8 cellular contexts compared by ENCODE assay signal in the genomic region with DNA sequence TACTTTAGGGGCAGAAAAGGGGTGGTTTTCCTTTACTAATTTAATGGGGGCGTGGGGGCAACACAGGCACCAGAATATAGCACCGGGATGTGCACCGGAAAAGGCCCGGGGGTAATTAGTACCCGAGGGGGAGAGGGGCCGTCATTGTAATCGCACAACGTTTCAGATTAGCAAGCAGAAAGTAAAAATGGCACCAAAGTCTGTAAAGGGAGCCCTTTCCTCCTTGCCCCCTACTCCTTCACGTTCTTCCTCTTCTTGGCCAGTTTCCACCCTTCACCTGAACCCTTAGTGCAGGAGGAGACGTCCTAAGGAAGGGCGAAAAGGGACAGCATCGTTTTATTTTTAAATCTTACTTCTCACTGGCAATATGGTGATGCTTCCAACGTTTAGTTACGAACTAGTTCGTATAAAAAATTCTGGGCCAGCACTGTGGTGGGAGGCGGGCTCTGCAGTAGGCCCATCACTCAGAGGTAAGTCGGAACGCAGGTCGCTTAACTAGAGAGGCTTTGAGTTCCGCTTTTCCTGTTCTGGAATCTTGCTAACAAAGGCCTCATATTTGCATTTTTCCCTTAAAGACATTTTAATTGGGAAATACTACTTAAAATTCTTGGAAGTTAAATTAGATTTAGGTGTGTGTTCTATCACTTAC. TPM values are rescaled to one million over a fixed set of nuclear protein-coding genes. Genes with fewer than 3 reads are reported as not detected.
DNase-seq lines count a peak whose midpoint lies in the region; ATAC-seq and TF ChIP-seq lines count a peak whose summit lies in the region.

No MANE protein-coding gene starts in this region.

- no peaks in the 10 kb centered on the region for H4K20me1 ChIP-seq in OCI-LY1 (ENCODE audit: insufficient read depth, low read length)

- no peaks in the 10 kb centered on the region for H3K79me2 ChIP-seq in OCI-LY1 (ENCODE audit: insufficient read depth, low read length)
- H3K79me2 ChIP-seq in parathyroid adenoma, result peaks cover 11% of the 10 kb centered on the region

- no peaks in the 10 kb centered on the region for H3K9me3 Mint-ChIP-seq in endothelial cell (ENCODE audit: unreplicated experiment)

- H3K27ac ChIP-seq in OCI-LY1 (ENCODE audit: low read depth, low read length, poor library complexity, severe bottlenecking), result no peak overlapping the region
- H3K27ac ChIP-seq in parathyroid adenoma, result peak overlapping the region; percentile 93

- peak overlapping the region; percentile 82 for H3K27ac Mint-ChIP-seq in endothelial cell (ENCODE audit: unreplicated experiment)

- TF ChIP-seq CTCF in OCI-LY1 (IDR thresholded peaks at IDR 0.05; ENCODE audit: low read length) (no peak), endothelial cell (IDR thresholded peaks at IDR 0.05; ENCODE audit: unreplicated experiment) (no peak), parathyroid adenoma (IDR thresholded peaks at IDR 0.05) (no peak)

- H3K36me3 Mint-ChIP-seq in endothelial cell (ENCODE audit: low read depth, unreplicated experiment), result no peaks in the 10 kb centered on the region

- H3K4me1 ChIP-seq in OCI-LY1 (ENCODE audit: insufficient read depth, low read length, severe bottlenecking), result peaks cover 30% of the 10 kb centered on the region
- H3K4me1 ChIP-seq in parathyroid adenoma, result peaks cover 3% of the 10 kb centered on the region

- DNase-seq in ELF-1 (ENCODE audit: low read depth, low spot score), result peak; percentile 44
- peak; percentile 6 for DNase-seq in endothelial cell (ENCODE audit: low spot score)
- DNase-seq in central memory CD4-positive, alpha-beta T cell, result no peak
- DNase-seq in NCI-H1105 (lab: John Stamatoyannopoulos, UW), result no peak

- ATAC-seq in HG03196 (IDR thresholded peaks at IDR 0.05; ENCODE audit: unreplicated experiment), result no peak
- no peak for ATAC-seq in HG03520 (IDR thresholded peaks at IDR 0.05; ENCODE audit: unreplicated experiment)

- H3K9me3 ChIP-seq in OCI-LY1 (ENCODE audit: low read length) (no peaks in the 10 kb centered on the region), parathyroid adenoma (ENCODE audit: control insufficient read depth, low read length) (no peaks in the 10 kb centered on the region)

- H3K9me2 ChIP-seq in OCI-LY1 (ENCODE audit: low read depth, low read length), result no peaks in the 10 kb centered on the region

- no peaks in the 10 kb centered on the region for H3K36me3 ChIP-seq in OCI-LY1 (ENCODE audit: insufficient read depth, low read length)
- no peaks in the 10 kb centered on the region for H3K36me3 ChIP-seq in parathyroid adenoma (ENCODE audit: control insufficient read depth, insufficient read depth, low read length)

- peaks cover 18% of the 10 kb centered on the region for H3K4me1 Mint-ChIP-seq in endothelial cell (ENCODE audit: unreplicated experiment)

- H3K4me2 ChIP-seq in OCI-LY1 (ENCODE audit: low read length) (peak overlapping the region; percentile 78), parathyroid adenoma (ENCODE audit: low read length) (peak overlapping the region; percentile 84)

- H3F3A ChIP-seq in OCI-LY1 (ENCODE audit: insufficient read depth, low read length), result no peaks in the 10 kb centered on the region

- H3K4me3 ChIP-seq in OCI-LY1 (ENCODE audit: low read depth, low read length, poor library complexity, severe bottlenecking), result peak overlapping the region; percentile 83
- peak overlapping the region; percentile 80 for H3K4me3 ChIP-seq in parathyroid adenoma (ENCODE audit: low read depth, low read length)

- peak overlapping the region; percentile 96 for H3K4me3 Mint-ChIP-seq in endothelial cell (ENCODE audit: unreplicated experiment)

- H3K9ac ChIP-seq in OCI-LY1 (ENCODE audit: low read length) (peak overlapping the region; percentile 66), parathyroid adenoma (peak overlapping the region; percentile 39)

- H2AFZ ChIP-seq in OCI-LY1 (ENCODE audit: low read length) (peak overlapping the region; percentile 73), parathyroid adenoma (peak overlapping the region; percentile 92)

- H3K27me3 ChIP-seq in OCI-LY1 (ENCODE audit: insufficient read depth, low read length) (no peaks in the 10 kb centered on the region), parathyroid adenoma (ENCODE audit: control insufficient read depth, insufficient read depth, low read length) (no peaks in the 10 kb centered on the region)

- H3K27me3 Mint-ChIP-seq in endothelial cell (ENCODE audit: unreplicated experiment), result peaks cover 9% of the 10 kb centered on the region

RNA-seq across cellular contexts. Expression of gene CEP85L, which starts 0.8 kb away (rescaled TPM):
- 22.2 TPM for total RNA-seq in endothelial cell (ENCODE audit: unreplicated experiment)

Comparison
In these comparisons a context has a peak if more than half of its experiments do, and no peak if none do; other contexts are left out.
1. DNase-seq: peak in ELF-1 (single experiment) and endothelial cell (single experiment); none in central memory CD4-positive, alpha-beta T cell (single experiment) and NCI-H1105 (single experiment).